Comparison of ENCODE assay signal across 1 cellular context in genomic region chr15:44646460-44646859, GRCh38.
TF ChIP-seq lines count a peak whose summit lies in the region.

No MANE protein-coding gene starts in this region.

TF ChIP-seq in WTC11, 78 proteins besides CTCF, POLR2A, EP300 and RAD21 (continued from another document):
- TF ChIP-seq, protein P1, sequence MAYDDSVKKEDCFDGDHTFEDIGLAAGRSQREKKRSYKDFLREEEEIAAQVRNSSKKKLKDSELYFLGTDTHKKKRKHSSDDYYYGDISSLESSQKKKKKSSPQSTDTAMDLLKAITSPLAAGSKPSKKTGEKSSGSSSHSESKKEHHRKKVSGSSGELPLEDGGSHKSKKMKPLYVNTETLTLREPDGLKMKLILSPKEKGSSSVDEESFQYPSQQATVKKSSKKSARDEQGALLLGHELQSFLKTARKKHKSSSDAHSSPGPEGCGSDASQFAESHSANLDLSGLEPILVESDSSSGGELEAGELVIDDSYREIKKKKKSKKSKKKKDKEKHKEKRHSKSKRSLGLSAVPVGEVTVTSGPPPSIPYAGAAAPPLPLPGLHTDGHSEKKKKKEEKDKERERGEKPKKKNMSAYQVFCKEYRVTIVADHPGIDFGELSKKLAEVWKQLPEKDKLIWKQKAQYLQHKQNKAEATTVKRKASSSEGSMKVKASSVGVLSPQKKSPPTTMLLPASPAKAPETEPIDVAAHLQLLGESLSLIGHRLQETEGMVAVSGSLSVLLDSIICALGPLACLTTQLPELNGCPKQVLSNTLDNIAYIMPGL (CRISPR knock-in tag; IDR thresholded peaks at IDR 0.05): no peak
- TF ChIP-seq CBFB (CRISPR knock-in tag; IDR thresholded peaks at IDR 0.05; ENCODE audit: low read depth) (no peak), GABPB1 (CRISPR knock-in tag; IDR thresholded peaks at IDR 0.05) (no peak), GTF2I (CRISPR knock-in tag; conservative IDR thresholded peaks at IDR 0.05) (no peak), STAT6 (CRISPR knock-in tag; conservative IDR thresholded peaks at IDR 0.05; ENCODE audit: low read depth) (no peak), ETV6 (CRISPR knock-in tag; IDR thresholded peaks at IDR 0.05) (no peak), ZNF263 (CRISPR knock-in tag; IDR thresholded peaks at IDR 0.05; ENCODE audit: low read depth) (no peak), EMX1 (CRISPR knock-in tag; IDR thresholded peaks at IDR 0.05) (no peak)
- TF ChIP-seq, protein P2, sequence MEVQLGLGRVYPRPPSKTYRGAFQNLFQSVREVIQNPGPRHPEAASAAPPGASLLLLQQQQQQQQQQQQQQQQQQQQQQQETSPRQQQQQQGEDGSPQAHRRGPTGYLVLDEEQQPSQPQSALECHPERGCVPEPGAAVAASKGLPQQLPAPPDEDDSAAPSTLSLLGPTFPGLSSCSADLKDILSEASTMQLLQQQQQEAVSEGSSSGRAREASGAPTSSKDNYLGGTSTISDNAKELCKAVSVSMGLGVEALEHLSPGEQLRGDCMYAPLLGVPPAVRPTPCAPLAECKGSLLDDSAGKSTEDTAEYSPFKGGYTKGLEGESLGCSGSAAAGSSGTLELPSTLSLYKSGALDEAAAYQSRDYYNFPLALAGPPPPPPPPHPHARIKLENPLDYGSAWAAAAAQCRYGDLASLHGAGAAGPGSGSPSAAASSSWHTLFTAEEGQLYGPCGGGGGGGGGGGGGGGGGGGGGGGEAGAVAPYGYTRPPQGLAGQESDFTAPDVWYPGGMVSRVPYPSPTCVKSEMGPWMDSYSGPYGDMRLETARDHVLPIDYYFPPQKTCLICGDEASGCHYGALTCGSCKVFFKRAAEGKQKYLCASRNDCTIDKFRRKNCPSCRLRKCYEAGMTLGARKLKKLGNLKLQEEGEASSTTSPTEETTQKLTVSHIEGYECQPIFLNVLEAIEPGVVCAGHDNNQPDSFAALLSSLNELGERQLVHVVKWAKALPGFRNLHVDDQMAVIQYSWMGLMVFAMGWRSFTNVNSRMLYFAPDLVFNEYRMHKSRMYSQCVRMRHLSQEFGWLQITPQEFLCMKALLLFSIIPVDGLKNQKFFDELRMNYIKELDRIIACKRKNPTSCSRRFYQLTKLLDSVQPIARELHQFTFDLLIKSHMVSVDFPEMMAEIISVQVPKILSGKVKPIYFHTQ (CRISPR knock-in tag; IDR thresholded peaks at IDR 0.05): no peak
